In genomic region chr16:56554441-56554840, GRCh38 we compare ENCODE assay signal across 8 cellular contexts. TPM values are rescaled to one million over a fixed set of nuclear protein-coding genes. Genes with fewer than 3 reads are reported as not detected.
"Had no signal": no experiment of that assay in that cellular context is flagged by ENCODE, and none has a peak within 500 bp of the region (broad histone marks: within the 10 kb centered on the region; RNA-seq: fewer than 3 reads in every experiment).

No MANE protein-coding gene starts in this region.

- ATAC-seq: GM23338 had no signal

- FAIRE-seq: H1, H54, HTR-8/SVneo had no signal

- H3K4me3 ChIP-seq: GM23338 had no signal

- DNase-seq: H9, HCEC 1CT had no signal

- H2AFZ ChIP-seq: GM23338 had no signal

- H3K4me2 ChIP-seq: GM23338 had no signal

RNA-seq across cellular contexts. Expression of gene MT4, which starts 10.4 kb away (rescaled TPM):
- total RNA-seq: GM23338, H1, H9, HT-29 had no signal
- polyA plus RNA-seq: GM23338, H1, IgD-negative memory B cell had no signal

RNA-seq across cellular contexts. Expression of gene MT3, which starts 34.9 kb away (rescaled TPM):
- total RNA-seq: GM23338, H1, H9 had no signal
- polyA plus RNA-seq: GM23338, IgD-negative memory B cell had no signal
